14 cellular contexts compared by ENCODE assay signal in genomic region chr19:10752237-10752912, GRCh38. TPM values are rescaled to one million over a fixed set of nuclear protein-coding genes. Genes with fewer than 3 reads are reported as not detected.
DNase-seq lines count a peak whose midpoint lies in the region; ATAC-seq, FAIRE-seq and TF ChIP-seq lines count a peak whose summit lies in the region.
"Had no signal": no experiment of that assay in that cellular context is flagged by ENCODE, and none has a peak within 500 bp of the region (broad histone marks: within the 10 kb centered on the region; RNA-seq: fewer than 3 reads in every experiment).

No MANE protein-coding gene starts in this region.

- CTCF ChIA-PET in activated naive CD4-positive, alpha-beta T cell treated with anti-CD3 and anti-CD28 coated beads for 36 hours (lab: Charles Lee): interaction anchor here (0.9 kb wide), 1 partner anchor 9 kb away, joined by 3 read pairs; no protein-coding TSS in a partner anchor

- H3K9me3 Mint-ChIP-seq in activated naive CD4-positive, alpha-beta T cell treated with anti-CD3 and anti-CD28 coated beads for 36 hours: no peaks in the 10 kb centered on the region
- H3K9me3 Mint-ChIP-seq in endothelial cell (ENCODE audit: unreplicated experiment): no peaks in the 10 kb centered on the region

- peaks cover 2% of the 10 kb centered on the region for H3K36me3 Mint-ChIP-seq in activated naive CD4-positive, alpha-beta T cell treated with anti-CD3 and anti-CD28 coated beads for 36 hours (ENCODE audit: low read depth)
- no peaks in the 10 kb centered on the region for H3K36me3 Mint-ChIP-seq in endothelial cell (ENCODE audit: low read depth, unreplicated experiment)

- H3K27me3 ChIP-seq in mucosa of stomach (ENCODE audit: control insufficient read depth, insufficient read depth, low read length): no peaks in the 10 kb centered on the region
- H3K27me3 ChIP-seq in transverse colon: no peaks in the 10 kb centered on the region

- peaks cover 80% of the 10 kb centered on the region for H3K4me1 ChIP-seq in mucosa of stomach (ENCODE audit: control insufficient read depth, insufficient read depth, low read length)
- H3K4me1 ChIP-seq in transverse colon: peaks cover 41 to 57% (median 56%) of the 10 kb centered on the region in 4 donors

- no peak for TF ChIP-seq POLR2A in transverse colon (IDR thresholded peaks at IDR 0.05)
- TF ChIP-seq POLR2A in H54 (IDR thresholded peaks at IDR 0.05; ENCODE audit: low read depth, low read length): no peak

- WGBS in transverse colon (ENCODE audit: low coverage in 1 of 2), 2 donors: 71 to 72% methylated on average over 6 to 7 of the region's 8 CpGs

- H3K27ac ChIP-seq in transverse colon: peak overlapping the region; percentile 86 to 88 (median 87)

- no peaks in the 10 kb centered on the region for H3K36me3 ChIP-seq in mucosa of stomach (ENCODE audit: control insufficient read depth, insufficient read depth, low read length)
- H3K36me3 ChIP-seq in transverse colon: no peaks in the 10 kb centered on the region

- TF ChIP-seq CTCF in endothelial cell (IDR thresholded peaks at IDR 0.05; ENCODE audit: unreplicated experiment) (no peak), transverse colon (IDR thresholded peaks at IDR 0.05) (no peak)

- no peak for FAIRE-seq in H54 (lab: Jason Lieb, UNC)
- FAIRE-seq: GM12891, H1, islet of Langerhans had no signal

- H3K9me3 ChIP-seq in mucosa of stomach (ENCODE audit: control insufficient read depth, low read length) (no peaks in the 10 kb centered on the region), transverse colon (no peaks in the 10 kb centered on the region)

- H3K9ac ChIP-seq in mucosa of stomach (ENCODE audit: low read length): peak overlapping the region; percentile 74

- H3K4me1 Mint-ChIP-seq in activated naive CD4-positive, alpha-beta T cell treated with anti-CD3 and anti-CD28 coated beads for 36 hours (ENCODE audit: low read depth): peaks cover 96% of the 10 kb centered on the region
- peaks cover 35% of the 10 kb centered on the region for H3K4me1 Mint-ChIP-seq in endothelial cell (ENCODE audit: unreplicated experiment)

- intact Hi-C loops in activated naive CD4-positive, alpha-beta T cell treated with anti-CD3 and anti-CD28 coated beads for 36 hours (cut with micrococcal nuclease): no loop called here
- intact Hi-C loops in transverse colon (cut with DNase I; ENCODE audit: low total_unique reads): no loop called here

- no peaks in the 10 kb centered on the region for H3K27me3 Mint-ChIP-seq in activated naive CD4-positive, alpha-beta T cell treated with anti-CD3 and anti-CD28 coated beads for 36 hours (ENCODE audit: low read depth)
- H3K27me3 Mint-ChIP-seq in endothelial cell (ENCODE audit: unreplicated experiment): peaks cover 17% of the 10 kb centered on the region

- DNase-seq in activated naive CD4-positive, alpha-beta T cell treated with anti-CD3 and anti-CD28 coated beads for 36 hours: no peak
- no peak for DNase-seq in activated naive CD4-positive, alpha-beta T cell (lab: John Stamatoyannopoulos, UW)
- DNase-seq in endothelial cell (ENCODE audit: low spot score) (no peak), transverse colon (no peak), H54 (ENCODE audit: insufficient read length, low spot score) (no peak)
- no peak for DNase-seq in stimulated activated CD4-positive, alpha-beta T cell treated with anti-CD3 and anti-CD28 coated beads, Interleukin-2, amount 100 ng/mL, for 24 hours
- DNase-seq: dermis blood vessel endothelial cell, NCI-H1930, RPMI8226 had no signal

- H3K4me3 Mint-ChIP-seq in activated naive CD4-positive, alpha-beta T cell treated with anti-CD3 and anti-CD28 coated beads for 36 hours: no peak overlapping the region
- H3K4me3 Mint-ChIP-seq in endothelial cell (ENCODE audit: unreplicated experiment): peak overlapping the region; percentile 26

- in situ Hi-C loops in transverse colon (cut with MboI; ENCODE audit: low pct_ligation_motif_present in 1 of 4, low pct_unique_long_range_greater_than_20kb in 1 of 4, low sequenced_read_pairs in 3 of 4): no loop called here

- H3K4me3 ChIP-seq in mucosa of stomach (ENCODE audit: low read length) (no peak overlapping the region), transverse colon (no peak overlapping the region)

- ATAC-seq in HG03342 (IDR thresholded peaks at IDR 0.05; ENCODE audit: unreplicated experiment): no peak

- peak overlapping the region; percentile 87 for H3K27ac Mint-ChIP-seq in activated naive CD4-positive, alpha-beta T cell treated with anti-CD3 and anti-CD28 coated beads for 36 hours
- H3K27ac Mint-ChIP-seq in endothelial cell (ENCODE audit: unreplicated experiment): peak overlapping the region; percentile 98

- TF ChIP-seq EP300 in transverse colon (IDR thresholded peaks at IDR 0.05; ENCODE audit: low read depth): no peak

RNA-seq across cellular contexts. Expression of gene DNM2, which starts 34.5 kb away (rescaled TPM):
- total RNA-seq in activated naive CD4-positive, alpha-beta T cell treated with anti-CD3 and anti-CD28 coated beads for 36 hours: 100 to 1,000 TPM; 144 to 148 TPM
- total RNA-seq in endothelial cell (ENCODE audit: unreplicated experiment) (184 TPM), transverse colon (1,000 to 10,000 TPM in 1 of 4 donors, 100 to 1,000 TPM in 3; 469 to 1,152 (median 585) TPM)

RNA-seq across cellular contexts. Expression of gene QTRT1, which starts 51.1 kb away (rescaled TPM):
- total RNA-seq in activated naive CD4-positive, alpha-beta T cell treated with anti-CD3 and anti-CD28 coated beads for 36 hours: 10 to 100 TPM; 48.9 to 51.3 TPM
- 32.5 TPM for total RNA-seq in endothelial cell (ENCODE audit: unreplicated experiment)
- total RNA-seq in transverse colon: 100 to 1,000 TPM in 1 of 4 donors, 10 to 100 TPM in 3; 28.5 to 201 (median 39.9) TPM
